Comparison of ENCODE assay signal across 8 cellular contexts in the genomic region with DNA sequence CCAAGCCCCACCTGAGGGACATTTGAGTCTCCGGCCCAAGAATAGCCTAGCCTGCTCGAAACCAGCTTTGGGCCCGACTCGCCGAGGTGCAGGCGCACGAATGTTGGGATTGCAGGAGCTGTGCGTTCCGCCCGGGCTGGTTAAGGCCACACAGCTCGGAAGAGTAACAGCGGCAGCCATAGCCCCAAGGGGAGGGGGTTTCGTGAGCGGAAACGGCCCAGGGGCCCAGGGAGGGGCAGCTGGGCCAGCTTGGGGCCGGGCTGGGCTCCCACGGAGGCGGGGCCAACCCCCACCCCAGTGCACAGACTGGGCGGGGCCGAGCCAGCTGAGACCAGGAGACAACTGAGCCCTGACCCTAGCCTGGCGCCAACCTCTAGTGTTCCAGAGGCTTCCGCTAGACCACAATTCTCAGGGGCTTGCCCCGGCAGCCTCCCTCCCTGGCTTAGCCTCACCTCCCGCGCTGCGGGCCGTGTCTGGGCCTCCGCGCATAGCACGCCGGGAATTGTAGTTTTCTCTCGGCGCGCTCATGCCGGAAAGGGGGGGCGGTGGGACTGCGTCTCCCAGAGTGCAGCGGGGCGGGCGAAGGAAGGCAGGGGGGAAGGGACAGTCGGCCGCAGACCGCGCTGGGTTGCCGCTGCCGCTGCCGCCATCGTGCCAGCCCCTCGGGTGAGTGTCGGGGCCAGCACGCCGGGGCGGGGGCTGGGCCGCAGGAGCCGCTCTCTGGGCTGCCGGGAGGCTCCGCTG. TPM values are rescaled to one million over a fixed set of nuclear protein-coding genes. Genes with fewer than 3 reads are reported as not detected.
DNase-seq lines count a peak whose midpoint lies in the region; ATAC-seq, FAIRE-seq and TF ChIP-seq lines count a peak whose summit lies in the region.

A gene (plus strand): TSS at position 614 of the 744 bp plus-strand sequence. CDS start 18,198 bp downstream, outside the sequence.

- peaks cover 30% of the 10 kb centered on the region for H3K4me1 ChIP-seq in A673 (ENCODE audit: insufficient read depth, low read length, poor library complexity, severe bottlenecking)
- H3K4me1 ChIP-seq in breast epithelium = peaks cover 18 to 31% of the 10 kb centered on the region in 2 donors
- H3K4me1 ChIP-seq in small intestine (ENCODE audit: control insufficient read depth in 2 of 2, insufficient read depth in 1 of 2, low read depth in 1 of 2, low read length in 1 of 2) = peaks cover 15 to 17% of the 10 kb centered on the region in 2 donors

- CTCF ChIA-PET in A673 (lab: Charles Lee) = interaction anchor here (0.6 to 1.9 kb wide), 2 partner anchors 30 to 89 kb away, joined by 3 to 5 read pairs; no protein-coding TSS in a partner anchor

- intact Hi-C loops in A673 (cut with micrococcal nuclease; ENCODE audit: unreplicated experiment) (no loop called here), breast epithelium (cut with DNase I; ENCODE audit: low total_unique reads) (no loop called here)

- ATAC-seq in GM18868 (IDR thresholded peaks at IDR 0.05; ENCODE audit: unreplicated experiment) = peak; percentile 62
- peak; percentile 53 for ATAC-seq in HG03108 (IDR thresholded peaks at IDR 0.05; ENCODE audit: unreplicated experiment)

- no peak for TF ChIP-seq CTCF in A673 (conservative IDR thresholded peaks at IDR 0.05; ENCODE audit: low read depth, low read length)
- no peak for TF ChIP-seq CTCF in VCaP (conservative IDR thresholded peaks at IDR 0.05)
- TF ChIP-seq CTCF in breast epithelium (IDR thresholded peaks at IDR 0.05) = peak in 1 of 3 donors; percentile 10

- peak within 1 kb of the TSS; percentile 92 for H3K4me3 ChIP-seq in A673 (ENCODE audit: low read depth, low read length, poor library complexity, severe bottlenecking)
- H3K4me3 ChIP-seq in breast epithelium = peak within 1 kb of the TSS; percentile 91 to 98 (median 95)
- H3K4me3 ChIP-seq in iPS-18c (ENCODE audit: insufficient read depth, low read depth, low read length) = peak within 1 kb of the TSS; percentile 96
- H3K4me3 ChIP-seq in small intestine (ENCODE audit: low read depth in 1 of 2, low read length in 2 of 2) = peak within 1 kb of the TSS; percentile 93 to 97

- BruUV-seq in A673 (replicated peaks; lab: Mats Ljungman, UMichigan) = no TSS peak

- peak; percentile 98 for DNase-seq in A673 (ENCODE audit: low spot score)
- peak; percentile 71 for DNase-seq in NCI-H2196 treated with DMSO at 0.1 percent for 48 hours (lab: John Stamatoyannopoulos, UW; ENCODE audit: unreplicated experiment)
- peak; percentile 92 to 94 for DNase-seq in breast epithelium (ENCODE audit: low spot score in 2 of 2)
- DNase-seq in small intestine = peak; percentile 95

- no peaks in the 10 kb centered on the region for H3K36me3 ChIP-seq in A673 (ENCODE audit: insufficient read depth, low read length, poor library complexity, severe bottlenecking)
- H3K36me3 ChIP-seq in breast epithelium = no peaks in the 10 kb centered on the region
- H3K36me3 ChIP-seq in small intestine (ENCODE audit: control insufficient read depth in 2 of 2, insufficient read depth in 2 of 2, low read length in 2 of 2) = no peaks in the 10 kb centered on the region

- POLR2A ChIA-PET in A673 (lab: Charles Lee; ENCODE audit: low non-redundant PET) = no interaction called here

- H3K27me3 ChIP-seq in A673 (replicated peaks; ENCODE audit: insufficient read depth, low read depth, low read length, poor library complexity) (no peaks in the 10 kb centered on the region), breast epithelium (no peaks in the 10 kb centered on the region), small intestine (ENCODE audit: control insufficient read depth in 2 of 2, insufficient read depth in 2 of 2, low read length in 2 of 2) (no peaks in the 10 kb centered on the region)

- no peak for FAIRE-seq in small intestine (lab: Jason Lieb, UNC)

- peak; percentile 66 for TF ChIP-seq POLR2A in breast epithelium (IDR thresholded peaks at IDR 0.05)

- H3K27ac ChIP-seq in A673 (ENCODE audit: low read depth, low read length, poor library complexity, severe bottlenecking) (peak within 1 kb of the TSS; percentile 96), VCaP (peak within 1 kb of the TSS; percentile 85), breast epithelium (peak within 1 kb of the TSS; percentile 92 to 94), small intestine (ENCODE audit: low read depth in 1 of 2, low read length in 1 of 2) (peak within 1 kb of the TSS; percentile 88 to 95)

- no peaks in the 10 kb centered on the region for H3K9me3 ChIP-seq in A673 (ENCODE audit: low read depth, low read length, poor library complexity, severe bottlenecking)
- no peaks in the 10 kb centered on the region for H3K9me3 ChIP-seq in breast epithelium
- H3K9me3 ChIP-seq in iPS-18c (ENCODE audit: control insufficient read depth, insufficient read depth, low read length) = no peaks in the 10 kb centered on the region
- no peaks in the 10 kb centered on the region for H3K9me3 ChIP-seq in small intestine (ENCODE audit: control insufficient read depth, low read depth)

- 0 to 1% (median 1%) methylated on average over 23 to 57 of the region's 57 CpGs for WGBS in small intestine, 3 donors

RNA-seq across cellular contexts. Expression of the gene that starts here (rescaled TPM):
- 197 and 217 TPM in 2 replicates for total RNA-seq in A673 (2021)
- 100 to 1,000 TPM in 1 of 3 donors, 10 to 100 TPM in 2; 91.5 to 168 (median 94.8) TPM for total RNA-seq in breast epithelium
- 100 to 1,000 TPM in 1 of 3 donors, 10 to 100 TPM in 2; 77.3 to 104 (median 99.6) TPM for polyA plus RNA-seq in small intestine

Comparison
In these comparisons a context has a peak if more than half of its experiments do, and no peak if none do; other contexts are left out.
1. Peak in every context shown above with its lines: DNase-seq, ATAC-seq, H3K4me3 ChIP-seq and H3K27ac ChIP-seq.